Comparison of ENCODE assay signal across 1 cellular context in genomic region chr14:54528973-54529372, GRCh38.
TF ChIP-seq lines count a peak whose summit lies in the region.

No MANE protein-coding gene starts in this region.

TF ChIP-seq in GM23338, 12 proteins besides CTCF, POLR2A, EP300 and RAD21 (continued from another document):
- TF ChIP-seq, protein P1, sequence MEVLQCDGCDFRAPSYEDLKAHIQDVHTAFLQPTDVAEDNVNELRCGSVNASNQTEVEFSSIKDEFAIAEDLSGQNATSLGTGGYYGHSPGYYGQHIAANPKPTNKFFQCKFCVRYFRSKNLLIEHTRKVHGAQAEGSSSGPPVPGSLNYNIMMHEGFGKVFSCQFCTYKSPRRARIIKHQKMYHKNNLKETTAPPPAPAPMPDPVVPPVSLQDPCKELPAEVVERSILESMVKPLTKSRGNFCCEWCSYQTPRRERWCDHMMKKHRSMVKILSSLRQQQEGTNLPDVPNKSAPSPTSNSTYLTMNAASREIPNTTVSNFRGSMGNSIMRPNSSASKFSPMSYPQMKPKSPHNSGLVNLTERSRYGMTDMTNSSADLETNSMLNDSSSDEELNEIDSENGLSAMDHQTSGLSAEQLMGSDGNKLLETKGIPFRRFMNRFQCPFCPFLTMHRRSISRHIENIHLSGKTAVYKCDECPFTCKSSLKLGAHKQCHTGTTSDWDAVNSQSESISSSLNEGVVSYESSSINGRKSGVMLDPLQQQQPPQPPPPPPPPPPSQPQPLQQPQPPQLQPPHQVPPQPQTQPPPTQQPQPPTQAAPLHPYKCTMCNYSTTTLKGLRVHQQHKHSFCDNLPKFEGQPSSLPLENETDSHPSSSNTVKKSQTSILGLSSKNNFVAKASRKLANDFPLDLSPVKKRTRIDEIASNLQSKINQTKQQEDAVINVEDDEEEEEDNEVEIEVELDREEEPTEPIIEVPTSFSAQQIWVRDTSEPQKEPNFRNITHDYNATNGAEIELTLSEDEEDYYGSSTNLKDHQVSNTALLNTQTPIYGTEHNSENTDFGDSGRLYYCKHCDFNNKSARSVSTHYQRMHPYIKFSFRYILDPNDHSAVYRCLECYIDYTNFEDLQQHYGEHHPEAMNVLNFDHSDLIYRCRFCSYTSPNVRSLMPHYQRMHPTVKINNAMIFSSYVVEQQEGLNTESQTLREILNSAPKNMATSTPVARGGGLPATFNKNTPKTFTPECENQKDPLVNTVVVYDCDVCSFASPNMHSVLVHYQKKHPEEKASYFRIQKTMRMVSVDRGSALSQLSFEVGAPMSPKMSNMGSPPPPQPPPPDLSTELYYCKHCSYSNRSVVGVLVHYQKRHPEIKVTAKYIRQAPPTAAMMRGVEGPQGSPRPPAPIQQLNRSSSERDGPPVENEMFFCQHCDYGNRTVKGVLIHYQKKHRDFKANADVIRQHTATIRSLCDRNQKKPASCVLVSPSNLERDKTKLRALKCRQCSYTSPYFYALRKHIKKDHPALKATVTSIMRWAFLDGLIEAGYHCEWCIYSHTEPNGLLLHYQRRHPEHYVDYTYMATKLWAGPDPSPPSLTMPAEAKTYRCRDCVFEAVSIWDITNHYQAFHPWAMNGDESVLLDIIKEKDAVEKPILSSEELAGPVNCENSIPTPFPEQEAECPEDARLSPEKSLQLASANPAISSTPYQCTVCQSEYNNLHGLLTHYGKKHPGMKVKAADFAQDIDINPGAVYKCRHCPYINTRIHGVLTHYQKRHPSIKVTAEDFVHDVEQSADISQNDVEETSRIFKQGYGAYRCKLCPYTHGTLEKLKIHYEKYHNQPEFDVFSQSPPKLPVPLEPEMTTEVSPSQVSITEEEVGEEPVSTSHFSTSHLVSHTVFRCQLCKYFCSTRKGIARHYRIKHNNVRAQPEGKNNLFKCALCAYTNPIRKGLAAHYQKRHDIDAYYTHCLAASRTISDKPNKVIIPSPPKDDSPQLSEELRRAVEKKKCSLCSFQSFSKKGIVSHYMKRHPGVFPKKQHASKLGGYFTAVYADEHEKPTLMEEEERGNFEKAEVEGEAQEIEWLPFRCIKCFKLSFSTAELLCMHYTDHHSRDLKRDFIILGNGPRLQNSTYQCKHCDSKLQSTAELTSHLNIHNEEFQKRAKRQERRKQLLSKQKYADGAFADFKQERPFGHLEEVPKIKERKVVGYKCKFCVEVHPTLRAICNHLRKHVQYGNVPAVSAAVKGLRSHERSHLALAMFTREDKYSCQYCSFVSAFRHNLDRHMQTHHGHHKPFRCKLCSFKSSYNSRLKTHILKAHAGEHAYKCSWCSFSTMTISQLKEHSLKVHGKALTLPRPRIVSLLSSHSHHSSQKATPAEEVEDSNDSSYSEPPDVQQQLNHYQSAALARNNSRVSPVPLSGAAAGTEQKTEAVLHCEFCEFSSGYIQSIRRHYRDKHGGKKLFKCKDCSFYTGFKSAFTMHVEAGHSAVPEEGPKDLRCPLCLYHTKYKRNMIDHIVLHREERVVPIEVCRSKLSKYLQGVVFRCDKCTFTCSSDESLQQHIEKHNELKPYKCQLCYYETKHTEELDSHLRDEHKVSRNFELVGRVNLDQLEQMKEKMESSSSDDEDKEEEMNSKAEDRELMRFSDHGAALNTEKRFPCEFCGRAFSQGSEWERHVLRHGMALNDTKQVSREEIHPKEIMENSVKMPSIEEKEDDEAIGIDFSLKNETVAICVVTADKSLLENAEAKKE (CRISPR knock-in tag; IDR thresholded peaks at IDR 0.05): no peak
- no peak for TF ChIP-seq STAT1 (IDR thresholded peaks at IDR 0.05; ENCODE audit: unreplicated experiment)
- no peak for TF ChIP-seq POLR2AphosphoS5 (IDR thresholded peaks at IDR 0.05; ENCODE audit: low read depth)
- no peak for TF ChIP-seq ZNF331 (CRISPR knock-in tag; IDR thresholded peaks at IDR 0.05; ENCODE audit: low read depth)
- no peak for TF ChIP-seq CREB1 (CRISPR knock-in tag; IDR thresholded peaks at IDR 0.05; ENCODE audit: low read depth)
- TF ChIP-seq ETS1 (IDR thresholded peaks at IDR 0.05): no peak
- no peak for TF ChIP-seq EZH2 (IDR thresholded peaks at IDR 0.05; ENCODE audit: low read depth, unreplicated experiment)
- TF ChIP-seq JUNB (IDR thresholded peaks at IDR 0.05; ENCODE audit: unreplicated experiment): no peak
TF ChIP-seq in GM23338: peak in this region for 0.
